ENCODE assay signal across 16 cellular contexts in genomic region chr7:128004623-128005022, GRCh38. TPM values are rescaled to one million over a fixed set of nuclear protein-coding genes. Genes with fewer than 3 reads are reported as not detected.
"Had no signal": no experiment of that assay in that cellular context is flagged by ENCODE, and none has a peak within 500 bp of the region (broad histone marks: within the 10 kb centered on the region; RNA-seq: fewer than 3 reads in every experiment).

No MANE protein-coding gene starts in this region.

- H3K4me1 ChIP-seq: gastroesophageal sphincter had no signal

- H3K36me3 ChIP-seq: gastroesophageal sphincter, thoracic aorta had no signal

- ATAC-seq: activated CD8-positive, alpha-beta memory T cell treated with anti-CD3 and anti-CD28 coated beads, Interleukin-2, amount 10 ng/mL, durations not matched to agents 7 days and 5 days; gastroesophageal sphincter; sciatic nerve; T-cell had no signal

- H3K27ac Mint-ChIP-seq: activated CD4-positive, alpha-beta memory T cell treated with anti-CD3 and anti-CD28 coated beads for 36 hours; activated CD8-positive, alpha-beta memory T cell treated with anti-CD3 and anti-CD28 coated beads, Interleukin-2, amount 10 ng/mL, durations not matched to agents 7 days and 5 days; activated naive CD4-positive, alpha-beta T cell treated with anti-CD3 and anti-CD28 coated beads for 36 hours; activated T-helper 2 cell treated with anti-CD3 and anti-CD28 coated beads, Interferon-gamma antibody, Interleukin-2, Interleukin-4, amounts not matched to agents 10 μg/mL and 5 μg/mL and 100 μg/mL, durations not matched to agents 14 hours and 24 hours and 36 hours; stimulated activated naive CD8-positive, alpha-beta T cell treated with anti-CD3 and anti-CD28 coated beads, Interleukin-15, Interleukin-2, amounts not matched to agents 100 ng/mL and 50 ng/mL, for 24 hours; T-cell had no signal

- H3K27me3 Mint-ChIP-seq: activated CD4-positive, alpha-beta memory T cell treated with anti-CD3 and anti-CD28 coated beads for 36 hours; activated CD8-positive, alpha-beta memory T cell treated with anti-CD3 and anti-CD28 coated beads, Interleukin-2, amount 10 ng/mL, durations not matched to agents 7 days and 5 days; stimulated activated naive CD8-positive, alpha-beta T cell treated with anti-CD3 and anti-CD28 coated beads, Interleukin-15, Interleukin-2, amounts not matched to agents 100 ng/mL and 50 ng/mL, for 24 hours; T-cell had no signal

- DNase-seq: activated CD4-positive, alpha-beta memory T cell treated with anti-CD3 and anti-CD28 coated beads for 36 hours; activated CD4-positive, alpha-beta T cell treated with anti-CD3 and anti-CD28 coated beads for 1 hour; activated CD8-positive, alpha-beta memory T cell treated with anti-CD3 and anti-CD28 coated beads, Interleukin-2, amount 10 ng/mL, durations not matched to agents 7 days and 5 days; activated naive CD4-positive, alpha-beta T cell treated with anti-CD3 and anti-CD28 coated beads for 36 hours; activated T-cell treated with anti-CD3 and anti-CD28 coated beads, Interleukin-2, amount 50 U/mL, for 1 hour; left ventricle myocardium superior; mesenchymal stem cell; nephron progenitor cell; spleen; T-cell; T1000 had no signal

- H3K4me3 ChIP-seq: gastroesophageal sphincter, spleen, thoracic aorta had no signal

- H3K4me3 Mint-ChIP-seq: activated CD4-positive, alpha-beta memory T cell treated with anti-CD3 and anti-CD28 coated beads for 36 hours; activated CD8-positive, alpha-beta memory T cell treated with anti-CD3 and anti-CD28 coated beads, Interleukin-2, amount 10 ng/mL, durations not matched to agents 7 days and 5 days; activated naive CD4-positive, alpha-beta T cell treated with anti-CD3 and anti-CD28 coated beads for 36 hours; nephron progenitor cell; stimulated activated naive CD8-positive, alpha-beta T cell treated with anti-CD3 and anti-CD28 coated beads, Interleukin-15, Interleukin-2, amounts not matched to agents 100 ng/mL and 50 ng/mL, for 24 hours; T-cell had no signal

- H3K9me3 Mint-ChIP-seq: activated CD4-positive, alpha-beta memory T cell treated with anti-CD3 and anti-CD28 coated beads for 36 hours; activated naive CD4-positive, alpha-beta T cell treated with anti-CD3 and anti-CD28 coated beads for 36 hours; activated T-helper 2 cell treated with anti-CD3 and anti-CD28 coated beads, Interferon-gamma antibody, Interleukin-2, Interleukin-4, amounts not matched to agents 10 μg/mL and 5 μg/mL and 100 μg/mL, durations not matched to agents 14 hours and 24 hours and 36 hours; nephron progenitor cell; stimulated activated naive CD8-positive, alpha-beta T cell treated with anti-CD3 and anti-CD28 coated beads, Interleukin-15, Interleukin-2, amounts not matched to agents 100 ng/mL and 50 ng/mL, for 24 hours; T-cell had no signal

- H3K27me3 ChIP-seq: gastroesophageal sphincter, spleen had no signal

- H3K27ac ChIP-seq: gastroesophageal sphincter, thoracic aorta had no signal

- H3K9me3 ChIP-seq: gastroesophageal sphincter, spleen, thoracic aorta had no signal

- H3K36me3 Mint-ChIP-seq: activated CD8-positive, alpha-beta memory T cell treated with anti-CD3 and anti-CD28 coated beads, Interleukin-2, amount 10 ng/mL, durations not matched to agents 7 days and 5 days had no signal

RNA-seq across cellular contexts. Expression of gene LRRC4, which starts 26.6 kb away (rescaled TPM):
- total RNA-seq: activated CD8-positive, alpha-beta memory T cell treated with anti-CD3 and anti-CD28 coated beads, Interleukin-2, amount 10 ng/mL, durations not matched to agents 7 days and 5 days had no signal
